ENCODE assay signal across 8 cellular contexts in genomic region chr11:63915961-63916836, GRCh38. TPM values are rescaled to one million over a fixed set of nuclear protein-coding genes. Genes with fewer than 3 reads are reported as not detected.
DNase-seq lines count a peak whose midpoint lies in the region; ATAC-seq and TF ChIP-seq lines count a peak whose summit lies in the region.

No MANE protein-coding gene starts in this region.

- H3K9me3 ChIP-seq in esophagus squamous epithelium: no peaks in the 10 kb centered on the region

- H3K9me3 Mint-ChIP-seq in activated CD8-positive, alpha-beta T cell treated with anti-CD3 and anti-CD28 coated beads for 36 hours: no peaks in the 10 kb centered on the region

- H3K27ac ChIP-seq in esophagus squamous epithelium: peak overlapping the region; percentile 2 to 88 (median 57)

- H3K4me3 Mint-ChIP-seq in activated CD8-positive, alpha-beta T cell treated with anti-CD3 and anti-CD28 coated beads for 36 hours: peak overlapping the region; percentile 76

- peak; percentile 46 for DNase-seq in NOMO-1 treated with DMSO at 0.1 percent for 48 hours (lab: John Stamatoyannopoulos, UW; ENCODE audit: unreplicated experiment)
- DNase-seq in NOMO-1 treated with dmso at 0.1 percent for 144 hours (lab: John Stamatoyannopoulos, UW; ENCODE audit: unreplicated experiment): no peak
- peak; percentile 52 for DNase-seq in NCI-H1092 treated with DMSO at 0.1 percent for 48 hours (lab: John Stamatoyannopoulos, UW)
- DNase-seq in activated CD8-positive, alpha-beta T cell treated with anti-CD3 and anti-CD28 coated beads for 36 hours: peak; percentile 66
- no peak for DNase-seq in esophagus squamous epithelium (lab: John Stamatoyannopoulos, UW)
- DNase-seq in nucleus accumbens (lab: John Stamatoyannopoulos, UW): peak in 37 of 56 donors; percentile 14 to 81 (median 38)

- no peaks in the 10 kb centered on the region for H3K36me3 Mint-ChIP-seq in activated CD8-positive, alpha-beta T cell treated with anti-CD3 and anti-CD28 coated beads for 36 hours (ENCODE audit: low read depth)

- intact Hi-C loops in activated CD8-positive, alpha-beta T cell treated with anti-CD3 and anti-CD28 coated beads for 36 hours (cut with micrococcal nuclease): no loop called here
- intact Hi-C loops in esophagus squamous epithelium (cut with DNase I): no loop called here

- H3K4me1 Mint-ChIP-seq in activated CD8-positive, alpha-beta T cell treated with anti-CD3 and anti-CD28 coated beads for 36 hours (ENCODE audit: low read depth): peaks cover 14% of the 10 kb centered on the region

- POLR2A ChIA-PET in activated CD8-positive, alpha-beta T cell treated with anti-CD3 and anti-CD28 coated beads for 36 hours (lab: Charles Lee): interaction anchor here (0.9 kb wide), 2 partner anchors 23 to 78 kb away, joined by 3 to 5 read pairs; partner anchors contain the start of gene NAA40

- H3K4me3 ChIP-seq in esophagus squamous epithelium: peak overlapping the region; percentile 34 to 71 (median 50)

- TF ChIP-seq POLR2A in esophagus squamous epithelium (IDR thresholded peaks at IDR 0.05): no peak

- WGBS in esophagus squamous epithelium, 2 donors: 0% methylated on average over 1 of the region's 56 CpGs; no CpG with 5 or more reads in 1 of the 2 donors

- H3K27me3 ChIP-seq in esophagus squamous epithelium: peaks cover 0 to 17% (median 0%) of the 10 kb centered on the region in 4 donors

- H3K27ac Mint-ChIP-seq in activated CD8-positive, alpha-beta T cell treated with anti-CD3 and anti-CD28 coated beads for 36 hours: no peak overlapping the region

- TF ChIP-seq CTCF in activated CD8-positive, alpha-beta T cell treated with anti-CD3 and anti-CD28 coated beads for 36 hours (IDR thresholded peaks at IDR 0.05): peak; percentile 64
- TF ChIP-seq CTCF in esophagus squamous epithelium (IDR thresholded peaks at IDR 0.05): peak in 3 of 6 experiments; percentile 50 to 55 (median 54)

- no peaks in the 10 kb centered on the region for H3K27me3 Mint-ChIP-seq in activated CD8-positive, alpha-beta T cell treated with anti-CD3 and anti-CD28 coated beads for 36 hours

- H3K4me1 ChIP-seq in esophagus squamous epithelium: peaks cover 44 to 59% (median 51%) of the 10 kb centered on the region in 3 donors

- ATAC-seq in activated CD8-positive, alpha-beta T cell treated with anti-CD3 and anti-CD28 coated beads for 36 hours: peak; percentile 43
- ATAC-seq in GM21723 (IDR thresholded peaks at IDR 0.05; ENCODE audit: unreplicated experiment): no peak
- ATAC-seq in HG02678 (IDR thresholded peaks at IDR 0.05; ENCODE audit: unreplicated experiment): no peak

- peaks cover 0 to 4% (median 0%) of the 10 kb centered on the region in 3 donors for H3K36me3 ChIP-seq in esophagus squamous epithelium

- CTCF ChIA-PET in activated CD8-positive, alpha-beta T cell treated with anti-CD3 and anti-CD28 coated beads for 36 hours (lab: Charles Lee): interaction anchor here (1.2 to 1.5 kb wide), 6 partner anchors 14 to 149 kb away, joined by 3 to 4 read pairs (median 4); no protein-coding TSS in a partner anchor

RNA-seq across cellular contexts. Expression of gene RCOR2, which starts 0.8 kb away (rescaled TPM):
- 1 to 10 TPM in 1 of 2 experiments, under 1 TPM in 1; 0.61 to 2.1 TPM for total RNA-seq in activated CD8-positive, alpha-beta T cell treated with anti-CD3 and anti-CD28 coated beads for 36 hours
- total RNA-seq in esophagus squamous epithelium: under 1 TPM in 3 of 4 donors, not detected in 1; 0.19 to 0.49 (median 0.22) TPM

RNA-seq across cellular contexts. Expression of gene NAA40, which starts 22.6 kb away (rescaled TPM):
- 10 to 100 TPM; 18.5 to 20.5 TPM for total RNA-seq in activated CD8-positive, alpha-beta T cell treated with anti-CD3 and anti-CD28 coated beads for 36 hours
- 10 to 100 TPM in 3 of 4 donors, 1 to 10 TPM in 1; 9.8 to 13.2 (median 11.2) TPM for total RNA-seq in esophagus squamous epithelium

RNA-seq across cellular contexts. Expression of gene COX8A, which starts 58.2 kb away (rescaled TPM):
- 100 to 1,000 TPM; 436 to 497 TPM for total RNA-seq in activated CD8-positive, alpha-beta T cell treated with anti-CD3 and anti-CD28 coated beads for 36 hours
- total RNA-seq in esophagus squamous epithelium: 100 to 1,000 TPM; 417 to 745 (median 637) TPM

Comparison
In these comparisons a context has a peak if more than half of its experiments do, and no peak if none do; other contexts are left out.
1. DNase-seq: peak in NOMO-1 treated with DMSO at 0.1 percent for 48 hours (single experiment), NCI-H1092 treated with DMSO at 0.1 percent for 48 hours (single experiment), activated CD8-positive, alpha-beta T cell treated with anti-CD3 and anti-CD28 coated beads for 36 hours (single experiment) and nucleus accumbens (37 of 56); none in NOMO-1 treated with dmso at 0.1 percent for 144 hours (single experiment) and esophagus squamous epithelium (single experiment).